ENCODE assay signal across 11 cellular contexts in genomic region chr9:105246656-105247162, GRCh38. TPM values are rescaled to one million over a fixed set of nuclear protein-coding genes. Genes with fewer than 3 reads are reported as not detected.
A peak's percentile ranks its signal among the peaks of the same experiment; 100 is the strongest.
DNase-seq lines count a peak whose midpoint lies in the region; ATAC-seq, FAIRE-seq and TF ChIP-seq lines count a peak whose summit lies in the region.
"Had no signal": no experiment of that assay in that cellular context is flagged by ENCODE, and none has a peak within 500 bp of the region (broad histone marks: within the 10 kb centered on the region; RNA-seq: fewer than 3 reads in every experiment).

No MANE protein-coding gene starts in this region.

- peaks cover 60% of the 10 kb centered on the region for H3K79me2 ChIP-seq in OCI-LY1 (ENCODE audit: insufficient read depth, low read length)
- H3K79me2 ChIP-seq in osteoblast (ENCODE audit: insufficient read depth, low read length): peaks cover 54% of the 10 kb centered on the region

- no peaks in the 10 kb centered on the region; the same call in 1 of the 2 replicates for H3F3A ChIP-seq in OCI-LY1 (ENCODE audit: insufficient read depth, low read length)

- H3K36me3 Mint-ChIP-seq in endothelial cell (ENCODE audit: low read depth, unreplicated experiment): peaks cover 6% of the 10 kb centered on the region
- no peaks in the 10 kb centered on the region for H3K36me3 Mint-ChIP-seq in activated naive CD8-positive, alpha-beta T cell treated with anti-CD3 and anti-CD28 coated beads for 36 hours

- peaks cover 16% of the 10 kb centered on the region for H3K27me3 Mint-ChIP-seq in endothelial cell (ENCODE audit: unreplicated experiment)
- peaks cover 31% of the 10 kb centered on the region for H3K27me3 Mint-ChIP-seq in activated naive CD8-positive, alpha-beta T cell treated with anti-CD3 and anti-CD28 coated beads for 36 hours

- no peaks in the 10 kb centered on the region for H4K20me1 ChIP-seq in OCI-LY1 (ENCODE audit: insufficient read depth, low read length)
- peaks cover 8% of the 10 kb centered on the region for H4K20me1 ChIP-seq in osteoblast (ENCODE audit: insufficient read depth, low read length)

- H3K4me2 ChIP-seq in OCI-LY1 (ENCODE audit: low read length) (peak overlapping the region; percentile 97), osteoblast (ENCODE audit: insufficient read depth, low read length) (peak overlapping the region; percentile 83)

- DNase-seq in GM12891 (ENCODE audit: insufficient read length, low spot score) (no peak), endothelial cell (ENCODE audit: low spot score) (no peak), osteoblast (ENCODE audit: insufficient read length, low spot score, missing footprints) (no peak), left colon (no peak), EL (no peak)
- DNase-seq in stimulated activated CD4-positive, alpha-beta T cell treated with anti-CD3 and anti-CD28 coated beads, Interleukin-4, amount 100 ng/mL, for 24 hours: no peak
- DNase-seq in activated naive CD8-positive, alpha-beta T cell treated with anti-CD3 and anti-CD28 coated beads for 36 hours: no peak
- DNase-seq: stimulated activated CD4-positive, alpha-beta T cell treated with anti-CD3 and anti-CD28 coated beads, Interleukin-4, amount 100 ng/mL, for 1 hour had no signal

- peak; percentile 26 for FAIRE-seq in GM12891 (lab: Jason Lieb, UNC)

- TF ChIP-seq POLR2A in GM12891 (IDR thresholded peaks at IDR 0.05; ENCODE audit: low read depth, low read length): no peak

- H3K9me2 ChIP-seq in OCI-LY1 (ENCODE audit: low read depth, low read length): no peaks in the 10 kb centered on the region

- intact Hi-C loops in left colon (cut with DNase I, micrococcal nuclease): no loop called here

- peak overlapping the region; percentile 96 for H3K4me3 Mint-ChIP-seq in endothelial cell (ENCODE audit: unreplicated experiment)
- no peak overlapping the region for H3K4me3 Mint-ChIP-seq in activated naive CD8-positive, alpha-beta T cell treated with anti-CD3 and anti-CD28 coated beads for 36 hours

- peak overlapping the region; percentile 93 for H3K9ac ChIP-seq in OCI-LY1 (ENCODE audit: low read length)

- H2AFZ ChIP-seq in OCI-LY1 (ENCODE audit: low read length) (no peak overlapping the region), osteoblast (ENCODE audit: low read length) (no peak overlapping the region)

- peaks cover 46% of the 10 kb centered on the region for H3K4me1 Mint-ChIP-seq in endothelial cell (ENCODE audit: unreplicated experiment)
- H3K4me1 Mint-ChIP-seq in activated naive CD8-positive, alpha-beta T cell treated with anti-CD3 and anti-CD28 coated beads for 36 hours: peaks cover 14% of the 10 kb centered on the region

- H3K27ac Mint-ChIP-seq in endothelial cell (ENCODE audit: unreplicated experiment): no peak overlapping the region
- H3K27ac Mint-ChIP-seq in activated naive CD8-positive, alpha-beta T cell treated with anti-CD3 and anti-CD28 coated beads for 36 hours: no peak overlapping the region
- H3K27ac Mint-ChIP-seq: activated T-helper 2 cell treated with anti-CD3 and anti-CD28 coated beads, Interferon-gamma antibody, Interleukin-2, Interleukin-4, amounts not matched to agents 10 μg/mL and 5 μg/mL and 100 μg/mL, durations not matched to agents 14 hours and 24 hours and 36 hours had no signal

- H3K27ac ChIP-seq in OCI-LY1 (ENCODE audit: low read depth, low read length, poor library complexity, severe bottlenecking) (peak overlapping the region; percentile 91), osteoblast (ENCODE audit: low read depth, low read length) (no peak overlapping the region)

- H3K27me3 ChIP-seq in OCI-LY1 (ENCODE audit: insufficient read depth, low read length) (no peaks in the 10 kb centered on the region), osteoblast (ENCODE audit: insufficient read depth, low read length) (no peaks in the 10 kb centered on the region)

- H3K36me3 ChIP-seq in OCI-LY1 (ENCODE audit: insufficient read depth, low read length): no peaks in the 10 kb centered on the region
- H3K36me3 ChIP-seq in osteoblast (ENCODE audit: insufficient read depth, low read length): no peaks in the 10 kb centered on the region

- TF ChIP-seq CTCF in OCI-LY1 (IDR thresholded peaks at IDR 0.05; ENCODE audit: low read length) (no peak), endothelial cell (IDR thresholded peaks at IDR 0.05; ENCODE audit: unreplicated experiment) (no peak), osteoblast (IDR thresholded peaks at IDR 0.05; ENCODE audit: extremely low read depth, low read depth, low read length) (no peak)

- peaks cover 63% of the 10 kb centered on the region for H3K4me1 ChIP-seq in OCI-LY1 (ENCODE audit: insufficient read depth, low read length, severe bottlenecking)
- H3K4me1 ChIP-seq in osteoblast (ENCODE audit: insufficient read depth, low read length): peaks cover 32% of the 10 kb centered on the region

- H3K9me3 ChIP-seq in OCI-LY1 (ENCODE audit: low read length): no peaks in the 10 kb centered on the region
- H3K9me3 ChIP-seq in osteoblast (ENCODE audit: low read depth, low read length): no peaks in the 10 kb centered on the region

- H3K9me3 Mint-ChIP-seq in endothelial cell (ENCODE audit: unreplicated experiment): no peaks in the 10 kb centered on the region
- H3K9me3 Mint-ChIP-seq in activated naive CD8-positive, alpha-beta T cell treated with anti-CD3 and anti-CD28 coated beads for 36 hours: no peaks in the 10 kb centered on the region
- H3K9me3 Mint-ChIP-seq: activated T-helper 2 cell treated with anti-CD3 and anti-CD28 coated beads, Interferon-gamma antibody, Interleukin-2, Interleukin-4, amounts not matched to agents 10 μg/mL and 5 μg/mL and 100 μg/mL, durations not matched to agents 14 hours and 24 hours and 36 hours; IgD-negative memory B cell had no signal

- ATAC-seq in left colon: no peak

- H3K4me3 ChIP-seq in OCI-LY1 (ENCODE audit: low read depth, low read length, poor library complexity, severe bottlenecking) (peak overlapping the region; percentile 95), osteoblast (ENCODE audit: insufficient read depth, low read length) (no peak overlapping the region)

TF ChIP-seq in GM12891, 5 proteins besides CTCF, POLR2A, EP300 and RAD21:
- TF ChIP-seq SPI1 (IDR thresholded peaks at IDR 0.05; ENCODE audit: low read depth, low read length): no peak
- no peak for TF ChIP-seq PAX5 (IDR thresholded peaks at IDR 0.05; ENCODE audit: insufficient read depth, low read length, severe bottlenecking)
- TF ChIP-seq POU2F2 (IDR thresholded peaks at IDR 0.05; ENCODE audit: low read depth, low read length): no peak
- no peak for TF ChIP-seq TAF1 (IDR thresholded peaks at IDR 0.05; ENCODE audit: low read depth, low read length)
- TF ChIP-seq POLR2AphosphoS5 (IDR thresholded peaks at IDR 0.05; ENCODE audit: low read depth, low read length): no peak

RNA-seq across cellular contexts. Expression of gene SLC44A1, which starts 2.3 kb away (rescaled TPM):
- 2.4 TPM for polyA plus RNA-seq in GM12891 (2012; ENCODE audit: low read depth, missing spikeins)
- total RNA-seq in endothelial cell (ENCODE audit: unreplicated experiment): 69.7 TPM
- 47.8 and 50.1 TPM in 2 replicates for total RNA-seq in osteoblast
- 100 to 1,000 TPM; 147 to 157 TPM for total RNA-seq in left colon
- 1 to 10 TPM; 7.4 to 7.5 TPM for total RNA-seq in activated naive CD8-positive, alpha-beta T cell treated with anti-CD3 and anti-CD28 coated beads for 36 hours
